Comparison of ENCODE assay signal across 20 cellular contexts in genomic region chr12:52801773-52802172, GRCh38. TPM values are rescaled to one million over a fixed set of nuclear protein-coding genes. Genes with fewer than 3 reads are reported as not detected.
DNase-seq lines count a peak whose midpoint lies in the region; ATAC-seq, FAIRE-seq and TF ChIP-seq lines count a peak whose summit lies in the region.
"Had no signal": no experiment of that assay in that cellular context is flagged by ENCODE, and none has a peak within 500 bp of the region (broad histone marks: within the 10 kb centered on the region; RNA-seq: fewer than 3 reads in every experiment).

No MANE protein-coding gene starts in this region.

- H3K4me1 ChIP-seq in A549 (peaks cover 76% of the 10 kb centered on the region), PC-9 (replicated peaks; ENCODE audit: insufficient read depth) (peaks cover 52% of the 10 kb centered on the region), mucosa of descending colon (ENCODE audit: low read depth) (peaks cover 8% of the 10 kb centered on the region)

- no peak for TF ChIP-seq EP300 in A549 (IDR thresholded peaks at IDR 0.05)

- CTCF ChIA-PET in A549 (lab: Yijun Ruan, JAX) (interaction anchor here (0.7 to 2.5 kb wide), 3 partner anchors 11 to 78 kb away, joined by 3 to 9 read pairs (median 4); no protein-coding TSS in a partner anchor), PC-9 (lab: Charles Lee) (interaction anchor here (0.5 kb wide), 1 partner anchor 1464 kb away, joined by 4 read pairs; no protein-coding TSS in a partner anchor)

- no peaks in the 10 kb centered on the region for H3K9me3 ChIP-seq in A549
- H3K9me3 ChIP-seq in PC-9 (ENCODE audit: insufficient read depth, low read depth) = no peaks in the 10 kb centered on the region
- H3K9me3 ChIP-seq in mucosa of descending colon = no peaks in the 10 kb centered on the region
- H3K9me3 ChIP-seq: BLaER1 treated with 17β-estradiol and CSF1 and Interleukin-3, amounts not matched to agents 10 nM and 100 nM had no signal

- no peak for TF ChIP-seq RAD21 in A549 (conservative IDR thresholded peaks at IDR 0.05 in 1 of 2, IDR thresholded peaks at IDR 0.05 in 1 of 2)

- FAIRE-seq in A549 (lab: Jason Lieb, UNC) = no peak
- FAIRE-seq: GM12878, GM18507 had no signal

- no peaks in the 10 kb centered on the region for H4K20me1 ChIP-seq in PC-9 (ENCODE audit: insufficient read depth)
- H4K20me1 ChIP-seq: BLaER1 treated with 17β-estradiol and CSF1 and Interleukin-3, amounts not matched to agents 10 nM and 100 nM had no signal

- H3K27ac ChIP-seq in A549 (peak overlapping the region; percentile 88 to 89), PC-9 (peak overlapping the region; percentile 88)
- H3K27ac ChIP-seq: BLaER1 treated with 17β-estradiol and CSF1 and Interleukin-3, amounts not matched to agents 10 nM and 100 nM; GM23248 had no signal

- H3K79me2 ChIP-seq in PC-9 (ENCODE audit: low read depth) = no peaks in the 10 kb centered on the region

- DNase-seq in NCI-H2029 treated with DMSO at 0.1 percent for 48 hours (lab: John Stamatoyannopoulos, UW) = peak; percentile 50
- no peak for DNase-seq in NCI-H2029 (lab: John Stamatoyannopoulos, UW)
- peak in 1 of 2 experiments; percentile 38 for DNase-seq in A549 (ENCODE audit: low read depth in 1 of 2, low spot score in 1 of 2)
- DNase-seq in PC-9 = no peak
- no peak for DNase-seq in mucosa of descending colon
- DNase-seq in left colon = no peak
- DNase-seq in DMS114 treated with DMSO at 0.1 percent for 48 hours (lab: John Stamatoyannopoulos, UW; ENCODE audit: unreplicated experiment) = no peak
- DNase-seq: 8988T; ACHN; Calu3; CD4-positive, alpha-beta T cell; DMS 273 treated with DMSO at 0.1 percent for 48 hours; DMS79; GM23248; H9 had no signal

- H2AFZ ChIP-seq in PC-9 = no peak overlapping the region
- H2AFZ ChIP-seq: GM23248 had no signal

- intact Hi-C loops in PC-9 (cut with micrococcal nuclease; ENCODE audit: unreplicated experiment) = no loop called here
- intact Hi-C loops in mucosa of descending colon (cut with DNase I, micrococcal nuclease) = no loop called here
- intact Hi-C loops in left colon (cut with DNase I, micrococcal nuclease) = no loop called here

- 68% methylated on average over 3 of the region's 3 CpGs for WGBS in A549 (ENCODE audit: missing lambda C conversion rate)

- no peaks in the 10 kb centered on the region for H3K27me3 ChIP-seq in PC-9 (ENCODE audit: insufficient read depth, low read depth)
- H3K27me3 ChIP-seq: BLaER1 treated with 17β-estradiol and CSF1 and Interleukin-3, amounts not matched to agents 10 nM and 100 nM had no signal

- ATAC-seq in A549 = peak; percentile 13 to 30; a peak in 4 of 6 replicates
- ATAC-seq in mucosa of descending colon = peak; percentile 36
- no peak for ATAC-seq in left colon
- ATAC-seq: GM12878 had no signal

- BruUV-seq in PC-9 (replicated peaks; lab: Mats Ljungman, UMichigan) = no TSS peak

- H3K4me2 ChIP-seq in A549 (peak overlapping the region; percentile 54), PC-9 (no peak overlapping the region)
- H3K4me2 ChIP-seq: BLaER1 treated with 17β-estradiol and CSF1 and Interleukin-3, amounts not matched to agents 10 nM and 100 nM had no signal

- no peak for TF ChIP-seq CTCF in A549 (IDR thresholded peaks at IDR 0.05)
- TF ChIP-seq CTCF in PC-9 (conservative IDR thresholded peaks at IDR 0.05) = no peak
- no peak for TF ChIP-seq CTCF in mucosa of descending colon (IDR thresholded peaks at IDR 0.05)

- no peaks in the 10 kb centered on the region for H3K9me2 ChIP-seq in PC-9 (ENCODE audit: insufficient read depth)

- H3K36me3 ChIP-seq in PC-9 (ENCODE audit: low read depth) (no peaks in the 10 kb centered on the region), mucosa of descending colon (ENCODE audit: low read depth) (no peaks in the 10 kb centered on the region)
- H3K36me3 ChIP-seq: BLaER1 treated with 17β-estradiol and CSF1 and Interleukin-3, amounts not matched to agents 10 nM and 100 nM had no signal

- no peak for TF ChIP-seq POLR2A in A549 (IDR thresholded peaks at IDR 0.05; ENCODE audit: low read length)

- POLR2A ChIA-PET in A549 (lab: Yijun Ruan, JAX) (no interaction called here), PC-9 (lab: Charles Lee; ENCODE audit: unreplicated experiment) (interaction anchor here (0.6 kb wide), 1 partner anchor 84 kb away, joined by 21 read pairs; no protein-coding TSS in a partner anchor)

- H3F3A ChIP-seq in PC-9 (ENCODE audit: insufficient read depth, low read depth) = peaks cover 36% of the 10 kb centered on the region

- no peak overlapping the region for H3K4me3 ChIP-seq in A549
- no peak overlapping the region for H3K4me3 ChIP-seq in PC-9
- H3K4me3 ChIP-seq in mucosa of descending colon = no peak overlapping the region
- H3K4me3 ChIP-seq: BLaER1 treated with 17β-estradiol and CSF1 and Interleukin-3, amounts not matched to agents 10 nM and 100 nM; GM12878; GM23248 had no signal

TF ChIP-seq in A549, 52 proteins besides CTCF, POLR2A, EP300 and RAD21 (continues in another document):
- TF ChIP-seq PHF8 (IDR thresholded peaks at IDR 0.05; ENCODE audit: borderline replicate concordance, low read depth) = no peak
- TF ChIP-seq FOXS1 (CRISPR knock-in tag; IDR thresholded peaks at IDR 0.05) = no peak
- no peak for TF ChIP-seq E2F6 (IDR thresholded peaks at IDR 0.05; ENCODE audit: borderline replicate concordance, low read depth)
- no peak for TF ChIP-seq HES2 (IDR thresholded peaks at IDR 0.05)
- TF ChIP-seq GATA3 (IDR thresholded peaks at IDR 0.05; ENCODE audit: borderline replicate concordance) = no peak
- no peak for TF ChIP-seq CEBPB (IDR thresholded peaks at IDR 0.05)
- TF ChIP-seq ZNF302 (CRISPR knock-in tag; IDR thresholded peaks at IDR 0.05) = no peak
- TF ChIP-seq, protein P1, sequence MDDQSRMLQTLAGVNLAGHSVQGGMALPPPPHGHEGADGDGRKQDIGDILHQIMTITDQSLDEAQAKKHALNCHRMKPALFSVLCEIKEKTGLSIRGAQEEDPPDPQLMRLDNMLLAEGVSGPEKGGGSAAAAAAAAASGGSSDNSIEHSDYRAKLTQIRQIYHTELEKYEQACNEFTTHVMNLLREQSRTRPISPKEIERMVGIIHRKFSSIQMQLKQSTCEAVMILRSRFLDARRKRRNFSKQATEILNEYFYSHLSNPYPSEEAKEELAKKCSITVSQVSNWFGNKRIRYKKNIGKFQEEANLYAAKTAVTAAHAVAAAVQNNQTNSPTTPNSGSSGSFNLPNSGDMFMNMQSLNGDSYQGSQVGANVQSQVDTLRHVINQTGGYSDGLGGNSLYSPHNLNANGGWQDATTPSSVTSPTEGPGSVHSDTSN (IDR thresholded peaks at IDR 0.05) = no peak
- no peak for TF ChIP-seq ZSCAN20 (CRISPR knock-in tag; IDR thresholded peaks at IDR 0.05)
- no peak for TF ChIP-seq ZC3H11A (IDR thresholded peaks at IDR 0.05)

RNA-seq across cellular contexts. Expression of gene KRT3, which starts 5.9 kb away (rescaled TPM):
- polyA plus RNA-seq in A549 (2011; rRNA removed) (0.04 and 0.07 TPM in 2 replicates), A549 (2017; fragmentation: RNase III; extraction: RNeasy Plus Mini Kit Qiagen cat#74134 plus additional on column Dnase treatment) (0.06 to 0.07 TPM in 2 of 3 replicates, not detected in the other)
- polyA plus RNA-seq in A549 (2012; cell fraction: cytosol; rRNA removed) = 0.03 TPM in 2 replicates
- 0.16 and 0.17 TPM in 2 replicates for polyA plus RNA-seq in A549 (2012; cell fraction: nucleus; rRNA removed)
- polyA minus RNA-seq in A549 (2011; rRNA and poly(A)+ RNA removed) = not detected in 2 replicates
- total RNA-seq in PC-9 (2021) (0.24 and 0.73 TPM in 2 replicates), mucosa of descending colon (not detected), left colon (not detected)
- total RNA-seq: Calu3; CD4-positive, alpha-beta T cell; G401; GM12878; GM23248; H9 had no signal
- polyA plus RNA-seq: GM12878, GM23248 had no signal

RNA-seq across cellular contexts. Expression of gene KRT4, which starts 12.1 kb away (rescaled TPM):
- polyA plus RNA-seq in A549 (2011; rRNA removed) (12.7 and 12.8 TPM in 2 replicates), A549 (2017; fragmentation: RNase III; extraction: RNeasy Plus Mini Kit Qiagen cat#74134 plus additional on column Dnase treatment) (2.1 to 3.2 TPM (median 2.8 TPM) in 3 replicates)
- polyA plus RNA-seq in A549 (2012; cell fraction: cytosol; rRNA removed) = 10.2 and 10.3 TPM in 2 replicates
- polyA plus RNA-seq in A549 (2012; cell fraction: nucleus; rRNA removed) = 10.0 and 11.4 TPM in 2 replicates
- 13.4 and 14.5 TPM in 2 replicates for polyA minus RNA-seq in A549 (2011; rRNA and poly(A)+ RNA removed)
- total RNA-seq in PC-9 (2021) (3.0 and 5.3 TPM in 2 replicates), mucosa of descending colon (not detected), left colon (not detected)
- total RNA-seq: Calu3; CD4-positive, alpha-beta T cell; G401; GM12878; H9; HT1080 had no signal
- polyA plus RNA-seq: GM12878, GM23248 had no signal

RNA-seq across cellular contexts. Expression of gene KRT76, which starts 24.6 kb away (rescaled TPM):
- polyA plus RNA-seq in A549 (2011; rRNA removed) (not detected in 2 replicates), A549 (2017; fragmentation: RNase III; extraction: RNeasy Plus Mini Kit Qiagen cat#74134 plus additional on column Dnase treatment) (not detected in 3 replicates)
- polyA plus RNA-seq in A549 (2012; cell fraction: cytosol; rRNA removed) = not detected in 2 replicates
- 0.02 TPM in 1 of 2 replicates, not detected in the other for polyA plus RNA-seq in A549 (2012; cell fraction: nucleus; rRNA removed)
- not detected in 2 replicates for polyA minus RNA-seq in A549 (2011; rRNA and poly(A)+ RNA removed)
- total RNA-seq in PC-9 (2021) (not detected in 2 replicates), mucosa of descending colon (not detected), left colon (not detected)
- total RNA-seq: Calu3; CD4-positive, alpha-beta T cell; G401; GM12878; GM23248; H9; HT1080 had no signal
- polyA plus RNA-seq: GM12878, GM23248 had no signal

RNA-seq across cellular contexts. Expression of gene KRT79, which starts 32.3 kb away (rescaled TPM):
- polyA plus RNA-seq in A549 (2011; rRNA removed) (0.05 and 0.07 TPM in 2 replicates), A549 (2017; fragmentation: RNase III; extraction: RNeasy Plus Mini Kit Qiagen cat#74134 plus additional on column Dnase treatment) (0.08 TPM in 1 of 3 replicates, not detected in the others)
- polyA plus RNA-seq in A549 (2012; cell fraction: cytosol; rRNA removed) = 0.04 and 0.07 TPM in 2 replicates
- 0.12 and 0.47 TPM in 2 replicates for polyA plus RNA-seq in A549 (2012; cell fraction: nucleus; rRNA removed)
- polyA minus RNA-seq in A549 (2011; rRNA and poly(A)+ RNA removed) = 0.29 TPM in 1 of 2 replicates, not detected in the other
- total RNA-seq in PC-9 (2021) (0.28 TPM in 1 of 2 replicates, not detected in the other), mucosa of descending colon (not detected), left colon (not detected)
- total RNA-seq: Calu3; CD4-positive, alpha-beta T cell; G401; GM12878; GM23248; H9 had no signal

RNA-seq across cellular contexts. Expression of gene KRT78, which starts 47.0 kb away (rescaled TPM):
- polyA plus RNA-seq in A549 (2011; rRNA removed) = 0.09 TPM in 1 of 2 replicates, not detected in the other
- polyA plus RNA-seq in A549 (2012; cell fraction: cytosol; rRNA removed) = 0.03 TPM in 2 replicates
- polyA plus RNA-seq in A549 (2012; cell fraction: nucleus; rRNA removed) = 0.20 and 0.29 TPM in 2 replicates
- 0.12 TPM in 2 of 3 replicates, not detected in the other for polyA plus RNA-seq in A549 (2017; fragmentation: RNase III; extraction: RNeasy Plus Mini Kit Qiagen cat#74134 plus additional on column Dnase treatment)
- polyA minus RNA-seq in A549 (2011; rRNA and poly(A)+ RNA removed) = 0.17 TPM in 1 of 2 replicates, not detected in the other
- total RNA-seq in PC-9 (2021) = 1.5 and 1.7 TPM in 2 replicates
- total RNA-seq in mucosa of descending colon = not detected
- total RNA-seq in left colon = not detected
- total RNA-seq: CD4-positive, alpha-beta T cell; GM12878; GM23248; H9; HT1080 had no signal
- polyA plus RNA-seq: GM23248 had no signal
